Comparison of ENCODE assay signal across 8 cellular contexts in genomic region chr15:55526559-55527036, GRCh38. TPM values are rescaled to one million over a fixed set of nuclear protein-coding genes. Genes with fewer than 3 reads are reported as not detected.
DNase-seq lines count a peak whose midpoint lies in the region; ATAC-seq and TF ChIP-seq lines count a peak whose summit lies in the region.

No MANE protein-coding gene starts in this region.

- H3K4me3 ChIP-seq in PC-3 (ENCODE audit: low read length) (no peak overlapping the region), coronary artery (no peak overlapping the region), mucosa of descending colon (no peak overlapping the region)

- H3K36me3 ChIP-seq in PC-3 (ENCODE audit: low read depth, low read length) (no peaks in the 10 kb centered on the region), mucosa of descending colon (ENCODE audit: low read depth) (no peaks in the 10 kb centered on the region)

- peak; percentile 3 for DNase-seq in NCI-H1694 treated with DMSO at 0.1 percent for 48 hours (lab: John Stamatoyannopoulos, UW)
- DNase-seq in NCI-H1694 (lab: John Stamatoyannopoulos, UW) = no peak
- peak; percentile 53 for DNase-seq in PC-3
- no peak for DNase-seq in coronary artery (ENCODE audit: low spot score)
- peak in 1 of 3 donors; percentile 12 for DNase-seq in mucosa of descending colon

- H3K4me1 ChIP-seq in PC-3 (ENCODE audit: insufficient read depth, low read length) (no peaks in the 10 kb centered on the region), mucosa of descending colon (ENCODE audit: low read depth) (no peaks in the 10 kb centered on the region)

- no peaks in the 10 kb centered on the region for H4K20me1 ChIP-seq in PC-3 (ENCODE audit: low read length)

- no peaks in the 10 kb centered on the region for H3K9me2 ChIP-seq in PC-3 (replicated peaks; ENCODE audit: low read length)

- no peaks in the 10 kb centered on the region for H3K79me2 ChIP-seq in PC-3 (ENCODE audit: low read length)

- peak; percentile 90 for ATAC-seq in GM18867 (IDR thresholded peaks at IDR 0.05; ENCODE audit: unreplicated experiment)
- ATAC-seq in HG03439 (IDR thresholded peaks at IDR 0.05; ENCODE audit: unreplicated experiment) = peak; percentile 69
- peak; percentile 55 for ATAC-seq in PC-3
- ATAC-seq in mucosa of descending colon = peak; percentile 81
- no peak for ATAC-seq in GM21619 (IDR thresholded peaks at IDR 0.05; ENCODE audit: unreplicated experiment)

- CTCF ChIA-PET in PC-3 (lab: Charles Lee) = interaction anchor here (0.6 to 1.2 kb wide), 3 partner anchors 33 to 72 kb away, joined by 3 to 4 read pairs (median 4); no protein-coding TSS in a partner anchor

- intact Hi-C loops in PC-3 (cut with micrococcal nuclease) = loop anchor here (1.0 to 5.0 kb wide), 2 partner anchors 61 to 115 kb away; partner anchors contain the start of gene PYGO1
- intact Hi-C loops in mucosa of descending colon (cut with DNase I, micrococcal nuclease) = loop anchor here in 1 of 2 donors (5.0 kb wide), 1 partner anchor 116 kb away; no protein-coding TSS in a partner anchor

- no peaks in the 10 kb centered on the region for H3K9me3 ChIP-seq in PC-3 (ENCODE audit: low read length)
- no peaks in the 10 kb centered on the region for H3K9me3 ChIP-seq in mucosa of descending colon

- H2AFZ ChIP-seq in PC-3 (ENCODE audit: low read length) = peak overlapping the region; percentile 83

- no peak overlapping the region for H3K4me2 ChIP-seq in PC-3 (ENCODE audit: low read length)

- peak; percentile 70 for TF ChIP-seq CTCF in PC-3 (conservative IDR thresholded peaks at IDR 0.05; ENCODE audit: low read depth, low read length)
- peak; percentile 13 for TF ChIP-seq CTCF in coronary artery (IDR thresholded peaks at IDR 0.05)
- no peak for TF ChIP-seq CTCF in mucosa of descending colon (IDR thresholded peaks at IDR 0.05)

- POLR2A ChIA-PET in PC-3 (lab: Charles Lee; ENCODE audit: unreplicated experiment) = no interaction called here

- H3F3A ChIP-seq in PC-3 (ENCODE audit: low read length, unreplicated experiment) = no peaks in the 10 kb centered on the region

- H3K9ac ChIP-seq in PC-3 (ENCODE audit: low read length) = no peak overlapping the region

- H3K27ac ChIP-seq in PC-3 (ENCODE audit: low read length) (no peak overlapping the region), coronary artery (no peak overlapping the region)

- no peaks in the 10 kb centered on the region for H3K27me3 ChIP-seq in PC-3 (ENCODE audit: low read length)

- no TSS peak for BruUV-seq in PC-3 (replicated peaks; lab: Mats Ljungman, UMichigan)

RNA-seq across cellular contexts. Expression of gene DNAAF4, which starts 18.6 kb away (rescaled TPM):
- total RNA-seq in PC-3 (2014; rRNA removed) (0.91 and 0.92 TPM in 2 replicates), mucosa of descending colon (1 to 10 TPM in 1 of 3 donors, under 1 TPM in 2; 0.17 to 1.0 (median 0.41) TPM)

Comparison
In these comparisons a context has a peak if more than half of its experiments do, and no peak if none do; other contexts are left out.
1. DNase-seq: peak in NCI-H1694 treated with DMSO at 0.1 percent for 48 hours (single experiment) and PC-3 (single experiment); none in NCI-H1694 (single experiment) and coronary artery (single experiment).